37 cellular contexts compared by ENCODE assay signal in the genomic region with DNA sequence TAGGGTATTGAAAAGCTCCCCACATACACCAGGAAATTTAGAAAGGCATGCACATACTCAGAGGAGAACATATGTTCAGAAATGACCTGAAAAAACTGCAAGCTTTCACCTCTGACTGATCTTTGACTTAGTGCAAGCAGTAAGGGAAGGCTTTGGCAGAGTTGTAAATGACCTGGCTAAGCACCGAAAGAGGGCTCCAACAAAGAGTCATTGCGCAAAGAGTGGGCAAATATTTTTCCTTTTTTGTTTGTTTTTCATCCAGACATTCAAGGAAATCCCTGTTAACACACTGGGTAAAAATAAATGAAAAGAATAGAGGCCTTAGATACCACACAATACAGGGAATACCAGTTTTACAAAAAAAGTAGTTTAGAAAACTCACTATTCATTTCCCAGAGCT. TPM values are rescaled to one million over a fixed set of nuclear protein-coding genes. Genes with fewer than 3 reads are reported as not detected.
"Had no signal": no experiment of that assay in that cellular context is flagged by ENCODE, and none has a peak within 500 bp of the region (broad histone marks: within the 10 kb centered on the region; RNA-seq: fewer than 3 reads in every experiment).

No MANE protein-coding gene starts in this region.

- H3K4me3 ChIP-seq: Peyer's patch, SJSA1 had no signal

- H3K27me3 ChIP-seq: brain microvascular endothelial cell, Peyer's patch, SJSA1 had no signal

- H3K9ac ChIP-seq: SK-N-SH had no signal

- H3K4me3 Mint-ChIP-seq: activated CD4-positive, alpha-beta memory T cell treated with anti-CD3 and anti-CD28 coated beads for 36 hours; activated CD4-positive, alpha-beta T cell treated with anti-CD3 and anti-CD28 coated beads for 36 hours; activated CD4-positive, alpha-beta T cell treated with anti-CD3 and anti-CD28 coated beads, Interleukin-2, amount 10 ng/mL, durations not matched to agents 7 days and 5 days; activated naive CD4-positive, alpha-beta T cell treated with anti-CD3 and anti-CD28 coated beads, Interleukin-2, amount 10 ng/mL, durations not matched to agents 7 days and 5 days; activated naive CD8-positive, alpha-beta T cell; activated naive CD8-positive, alpha-beta T cell treated with anti-CD3 and anti-CD28 coated beads, Interleukin-2, amount 50 U/mL, for 24 hours; activated T-cell treated with anti-CD3 and anti-CD28 coated beads, Interleukin-2, amount 50 U/mL, for 4 hours; activated T-helper 1 cell treated with anti-CD3 and anti-CD28 coated beads, Interleukin-12 subunit alpha, Interleukin-12 subunit beta, Interleukin-2, Interleukin-4 antibody, amounts not matched to agents 30 ng/mL and 10 ng/mL and 1 ng/mL, durations not matched to agents 14 hours and 24 hours and 36 hours; T-helper 1 cell treated with Interleukin-12 subunit alpha and Interleukin-12 subunit beta and Interleukin-4 antibody, amounts not matched to agents 30 μg/mL and 1 μg/mL, for 36 hours; T-helper 2 cell treated with Interferon-gamma antibody and Interleukin-4, amounts not matched to agents 5 μg/mL and 100 μg/mL, for 36 hours; WTC11 had no signal

- H3K36me3 ChIP-seq: brain microvascular endothelial cell, Peyer's patch, SJSA1 had no signal

- DNase-seq: activated CD4-positive, alpha-beta memory T cell treated with anti-CD3 and anti-CD28 coated beads for 36 hours; activated CD4-positive, alpha-beta T cell treated with anti-CD3 and anti-CD28 coated beads for 36 hours; activated CD4-positive, alpha-beta T cell treated with anti-CD3 and anti-CD28 coated beads, Interleukin-2, amount 10 ng/mL, durations not matched to agents 7 days and 5 days; activated CD8-positive, alpha-beta memory T cell treated with anti-CD3 and anti-CD28 coated beads, Interleukin-2, amount 50 U/mL, for 4 hours; activated gamma-delta T cell treated with Interleukin-2 at 50 U/mL for 16 hours; activated naive CD4-positive, alpha-beta T cell treated with anti-CD3 and anti-CD28 coated beads, Interleukin-2, amount 10 ng/mL, durations not matched to agents 7 days and 5 days; activated naive CD8-positive, alpha-beta T cell treated with anti-CD3 and anti-CD28 coated beads, Interleukin-2, amount 50 U/mL, for 24 hours; activated T-cell treated with anti-CD3 and anti-CD28 coated beads for 4 hours; activated T-cell treated with anti-CD3 and anti-CD28 coated beads, Interleukin-2, amount 50 U/mL, for 4 hours; amniotic stem cell; aorta; brain microvascular endothelial cell; central memory CD4-positive, alpha-beta T cell; Kasumi-1; MM.1S; MV-4-11; NCI-H1092; NCI-H1436 treated with DMSO at 0.1 percent for 48 hours; NCI-H1694 treated with DMSO at 0.1 percent for 48 hours; NCI-H2029; NCI-H510A; NCI-H526; NCI-H748 treated with DMSO at 0.1 percent for 48 hours; NK-92 treated with Interleukin-12 subunit alpha and Interleukin-12 subunit beta, amount 100 ng/mL, for 24 hours; PC-3; Peyer's patch; RPMI8226; SHP77 treated with DMSO at 0.1 percent for 48 hours; SK-N-SH had no signal

- ATAC-seq: activated CD4-positive, alpha-beta T cell treated with anti-CD3 and anti-CD28 coated beads for 36 hours; activated CD4-positive, CD25-positive, alpha-beta regulatory T cell treated with anti-CD3 and anti-CD28 coated beads, Interleukin-2, amount 50 U/mL, for 24 hours; activated naive CD8-positive, alpha-beta T cell treated with anti-CD3 and anti-CD28 coated beads, Interleukin-2, amount 50 U/mL, for 24 hours; activated T-cell treated with anti-CD3 and anti-CD28 coated beads, Interleukin-2, amount 50 U/mL, for 4 hours; PC-3; WTC11 had no signal

- H3K4me1 Mint-ChIP-seq: activated CD4-positive, alpha-beta T cell treated with anti-CD3 and anti-CD28 coated beads for 36 hours; activated naive CD4-positive, alpha-beta T cell treated with anti-CD3 and anti-CD28 coated beads, Interleukin-2, amount 10 ng/mL, durations not matched to agents 7 days and 5 days; activated naive CD8-positive, alpha-beta T cell treated with anti-CD3 and anti-CD28 coated beads, Interleukin-2, amount 50 U/mL, for 24 hours; WTC11 had no signal

- FAIRE-seq: TTC549 had no signal

- H3K4me1 ChIP-seq: Peyer's patch, SJSA1 had no signal

- H3K27me3 Mint-ChIP-seq: activated CD4-positive, alpha-beta memory T cell treated with anti-CD3 and anti-CD28 coated beads for 36 hours; activated CD4-positive, alpha-beta T cell treated with anti-CD3 and anti-CD28 coated beads for 36 hours; activated CD4-positive, alpha-beta T cell treated with anti-CD3 and anti-CD28 coated beads, Interleukin-2, amount 10 ng/mL, durations not matched to agents 7 days and 5 days; activated naive CD8-positive, alpha-beta T cell; activated naive CD8-positive, alpha-beta T cell treated with anti-CD3 and anti-CD28 coated beads, Interleukin-2, amount 50 U/mL, for 24 hours had no signal

- H3K27ac Mint-ChIP-seq: activated CD4-positive, alpha-beta memory T cell treated with anti-CD3 and anti-CD28 coated beads for 36 hours; activated CD4-positive, alpha-beta T cell treated with anti-CD3 and anti-CD28 coated beads for 36 hours; activated CD4-positive, alpha-beta T cell treated with anti-CD3 and anti-CD28 coated beads, Interleukin-2, amount 10 ng/mL, durations not matched to agents 7 days and 5 days; activated naive CD4-positive, alpha-beta T cell treated with anti-CD3 and anti-CD28 coated beads, Interleukin-2, amount 10 ng/mL, durations not matched to agents 7 days and 5 days; activated naive CD8-positive, alpha-beta T cell; activated naive CD8-positive, alpha-beta T cell treated with anti-CD3 and anti-CD28 coated beads, Interleukin-2, amount 50 U/mL, for 24 hours; activated T-helper 1 cell treated with anti-CD3 and anti-CD28 coated beads, Interleukin-12 subunit alpha, Interleukin-12 subunit beta, Interleukin-2, Interleukin-4 antibody, amounts not matched to agents 30 ng/mL and 10 ng/mL and 1 ng/mL, durations not matched to agents 14 hours and 24 hours and 36 hours; T-helper 1 cell treated with Interleukin-12 subunit alpha and Interleukin-12 subunit beta and Interleukin-4 antibody, amounts not matched to agents 30 μg/mL and 1 μg/mL, for 36 hours; T-helper 2 cell treated with Interferon-gamma antibody and Interleukin-4, amounts not matched to agents 5 μg/mL and 100 μg/mL, for 36 hours; WTC11 had no signal

- H3K4me2 ChIP-seq: SK-N-SH had no signal

- H3K27ac ChIP-seq: brain microvascular endothelial cell, Peyer's patch, SJSA1 had no signal

RNA-seq across cellular contexts. Expression of gene ZNF233, which starts 5.2 kb away (rescaled TPM):
- total RNA-seq: activated T-cell treated with anti-CD3 and anti-CD28 coated beads, Interleukin-2, amount 50 U/mL, for 4 hours had no signal
